22 cellular contexts compared by ENCODE assay signal in genomic region chr11:71223671-71224660, GRCh38. TPM values are rescaled to one million over a fixed set of nuclear protein-coding genes. Genes with fewer than 3 reads are reported as not detected.
DNase-seq lines count a peak whose midpoint lies in the region; ATAC-seq and TF ChIP-seq lines count a peak whose summit lies in the region.
"Had no signal": no experiment of that assay in that cellular context is flagged by ENCODE, and none has a peak within 500 bp of the region (broad histone marks: within the 10 kb centered on the region; RNA-seq: fewer than 3 reads in every experiment).

No MANE protein-coding gene starts in this region.

- H3K4me1 Mint-ChIP-seq in CD14-positive monocyte: no peaks in the 10 kb centered on the region

- H3K36me3 Mint-ChIP-seq in CD14-positive monocyte: no peaks in the 10 kb centered on the region

- no peak overlapping the region for H3K27ac Mint-ChIP-seq in CD14-positive monocyte
- H3K27ac Mint-ChIP-seq: CD4-positive, alpha-beta T cell had no signal

- ATAC-seq in sciatic nerve: no peak

- TF ChIP-seq CTCF in CD14-positive monocyte (IDR thresholded peaks at IDR 0.05): no peak
- TF ChIP-seq CTCF in WERI-Rb-1 (IDR thresholded peaks at IDR 0.05; ENCODE audit: low read depth, low read length): 0 out of 2 replicates have a peak, but pooled peaks have one; percentile 8
- TF ChIP-seq CTCF in epithelial cell of proximal tubule (conservative IDR thresholded peaks at IDR 0.05; ENCODE audit: low read depth, low read length): peak; percentile 4

- peak; percentile 26 for DNase-seq in CD14-positive monocyte (ENCODE audit: low spot score)
- no peak for DNase-seq in WERI-Rb-1
- DNase-seq in epithelial cell of proximal tubule (ENCODE audit: low read depth): no peak
- peak; percentile 34 for DNase-seq in sciatic nerve (ENCODE audit: low spot score)
- DNase-seq in cerebellar nuclear complex (lab: John Stamatoyannopoulos, UW): no peak
- no peak for DNase-seq in H4 (ENCODE audit: low spot score)
- DNase-seq in NCI-H2107 (lab: John Stamatoyannopoulos, UW): no peak
- DNase-seq in caudate nucleus (lab: John Stamatoyannopoulos, UW): no peak
- DNase-seq: CD4-positive, alpha-beta T cell; COR-L47; DMS 273 treated with DMSO at 0.1 percent for 48 hours; DMS79 treated with DMSO at 0.1 percent for 48 hours; Karpas-422; MV-4-11; NCI-H1694; NCI-H2081; NCI-H2171 treated with DMSO at 0.1 percent for 48 hours; NCI-H524 treated with DMSO at 0.1 percent for 48 hours; NCI-H82; Right ventricle myocardium superior had no signal

- no peaks in the 10 kb centered on the region for H3K36me3 ChIP-seq in WERI-Rb-1

- peaks cover 10 to 15% (median 11%) of the 10 kb centered on the region in 3 donors for H3K27me3 Mint-ChIP-seq in CD14-positive monocyte (ENCODE audit: low read depth in 3 of 3)

- no peaks in the 10 kb centered on the region for H3K27me3 ChIP-seq in WERI-Rb-1 (ENCODE audit: insufficient read depth, low read depth, severe bottlenecking)

- H3K27ac ChIP-seq in WERI-Rb-1 (no peak overlapping the region), caudate nucleus (ENCODE audit: low read depth, low read length) (no peak overlapping the region)
- H3K27ac ChIP-seq: SK-N-MC had no signal

- intact Hi-C loops in CD14-positive monocyte (cut with micrococcal nuclease): no loop called here
- intact Hi-C loops in sciatic nerve (cut with DNase I): no loop called here

- no peak overlapping the region for H3K4me3 ChIP-seq in WERI-Rb-1 (ENCODE audit: low read depth, low read length)
- H3K4me3 ChIP-seq in epithelial cell of proximal tubule (ENCODE audit: low read depth, low read length): no peak overlapping the region
- H3K4me3 ChIP-seq: SK-N-MC had no signal

- peaks cover 6 to 31% (median 18%) of the 10 kb centered on the region in 7 donors for H3K9me3 Mint-ChIP-seq in CD14-positive monocyte

- H3K9me3 ChIP-seq in WERI-Rb-1 (ENCODE audit: severe bottlenecking): peaks cover 3% of the 10 kb centered on the region

- no peak overlapping the region for H3K4me3 Mint-ChIP-seq in CD14-positive monocyte
- H3K4me3 Mint-ChIP-seq: CD4-positive, alpha-beta T cell had no signal

RNA-seq across cellular contexts. Expression of gene SHANK2, which starts 28.4 kb away (rescaled TPM):
- polyA plus RNA-seq in CD14-positive monocyte: not detected
- total RNA-seq in epithelial cell of proximal tubule (9.5 and 10.9 TPM in 2 replicates), sciatic nerve (3.7 TPM)
- total RNA-seq in H4 (2014; rRNA removed; shearing (Covaris generic)): not detected in 2 replicates
- total RNA-seq: CD4-positive, alpha-beta T cell; M059J had no signal

Comparison
In these comparisons a context has a peak if more than half of its experiments do, and no peak if none do; other contexts are left out.
1. DNase-seq: peak in CD14-positive monocyte (single experiment) and sciatic nerve (single experiment); none in WERI-Rb-1 (single experiment), epithelial cell of proximal tubule (single experiment), cerebellar nuclear complex (0 of 2), H4 (single experiment), NCI-H2107 (single experiment) and caudate nucleus (0 of 61).